ENCODE assay signal across 1 cellular context in genomic region chr7:45068236-45069023, GRCh38.
A peak's percentile ranks its signal among the peaks of the same experiment; 100 is the strongest.
TF ChIP-seq lines count a peak whose summit lies in the region.

No MANE protein-coding gene starts in this region.

TF ChIP-seq in K562, 482 proteins besides CTCF, POLR2A, EP300 and RAD21:
- no peak for TF ChIP-seq RBM17 (IDR thresholded peaks at IDR 0.05; ENCODE audit: borderline replicate concordance, low read depth, low read length)
- no peak for TF ChIP-seq MEF2D (tag; conservative IDR thresholded peaks at IDR 0.05; ENCODE audit: low read depth)
- no peak for TF ChIP-seq TAF7 (tag; IDR thresholded peaks at IDR 0.05)
- TF ChIP-seq POLR2G (IDR thresholded peaks at IDR 0.05; ENCODE audit: low read depth, low read length), result peak; percentile 44
